16 cellular contexts compared by ENCODE assay signal in genomic region chr3:184811034-184811433, GRCh38. TPM values are rescaled to one million over a fixed set of nuclear protein-coding genes. Genes with fewer than 3 reads are reported as not detected.
DNase-seq lines count a peak whose midpoint lies in the region; ATAC-seq, FAIRE-seq and TF ChIP-seq lines count a peak whose summit lies in the region.
"Had no signal": no experiment of that assay in that cellular context is flagged by ENCODE, and none has a peak within 500 bp of the region (broad histone marks: within the 10 kb centered on the region; RNA-seq: fewer than 3 reads in every experiment).

No MANE protein-coding gene starts in this region.

- no TSS peak for BruUV-seq in HepG2 (replicated peaks; lab: Mats Ljungman, UMichigan)

- H3K27me3 ChIP-seq in HepG2 (ENCODE audit: control insufficient read depth in 1 of 2, insufficient read depth in 2 of 2, low read length in 2 of 2) (no peaks in the 10 kb centered on the region; a peak in 1 of 5 replicates), right lobe of liver (no peaks in the 10 kb centered on the region), mesenchymal stem cell (ENCODE audit: control insufficient read depth in 1 of 2, insufficient read depth in 1 of 2, low read length in 2 of 2) (peaks cover 0 to 6% of the 10 kb centered on the region in 2 experiments), gastrocnemius medialis (no peaks in the 10 kb centered on the region), uterus (no peaks in the 10 kb centered on the region)
- H3K27me3 ChIP-seq: cardiac muscle cell had no signal

- ATAC-seq in HepG2 = no peak
- no peak for ATAC-seq in right lobe of liver
- no peak for ATAC-seq in gastrocnemius medialis
- ATAC-seq in GM21619 (IDR thresholded peaks at IDR 0.05; ENCODE audit: unreplicated experiment) = no peak

- H3K36me3 ChIP-seq in HepG2 (replicated peaks in 1 of 2; ENCODE audit: control insufficient read depth in 1 of 2, insufficient read depth in 2 of 2, low read length in 2 of 2) (no peaks in the 10 kb centered on the region), right lobe of liver (no peaks in the 10 kb centered on the region), mesenchymal stem cell (ENCODE audit: control insufficient read depth in 1 of 2, insufficient read depth in 2 of 2, low read depth in 1 of 2, low read length in 2 of 2) (peaks cover 0 to 4% of the 10 kb centered on the region in 2 experiments), gastrocnemius medialis (no peaks in the 10 kb centered on the region), uterus (no peaks in the 10 kb centered on the region)
- H3K36me3 ChIP-seq: cardiac muscle cell had no signal

- peak overlapping the region; percentile 22 for H3K4me3 Mint-ChIP-seq in T-helper 2 cell treated with Interferon-gamma antibody and Interleukin-4, amounts not matched to agents 5 μg/mL and 100 μg/mL, for 36 hours

- TF ChIP-seq CTCF in HepG2 (CRISPR knock-in tag; IDR thresholded peaks at IDR 0.05) = no peak
- no peak for TF ChIP-seq CTCF in right lobe of liver (IDR thresholded peaks at IDR 0.05)
- TF ChIP-seq CTCF in gastrocnemius medialis (IDR thresholded peaks at IDR 0.05 in 4 of 5, conservative IDR thresholded peaks at IDR 0.05 in 1 of 5) = no peak
- TF ChIP-seq CTCF in uterus (IDR thresholded peaks at IDR 0.05) = no peak

- H2BK5ac ChIP-seq in mesenchymal stem cell (ENCODE audit: low read depth, low read length, poor library complexity, severe bottlenecking) = no peak overlapping the region

- POLR2A ChIA-PET in HepG2 (lab: Yijun Ruan, JAX) = no interaction called here

- no peak overlapping the region for H4K91ac ChIP-seq in mesenchymal stem cell (ENCODE audit: low read length)

- no peak for TF ChIP-seq RAD21 in HepG2 (CRISPR knock-in tag; IDR thresholded peaks at IDR 0.05)

- TF ChIP-seq EP300 in HepG2 (IDR thresholded peaks at IDR 0.05; ENCODE audit: low read depth in 2 of 2, low read length in 2 of 2) (no peak), HepG2 (CRISPR knock-in tag; IDR thresholded peaks at IDR 0.05; ENCODE audit: borderline replicate concordance) (no peak)

- H3K27ac Mint-ChIP-seq in T-helper 2 cell treated with Interferon-gamma antibody and Interleukin-4, amounts not matched to agents 5 μg/mL and 100 μg/mL, for 36 hours = peak overlapping the region; percentile 77

- H4K20me1 ChIP-seq in HepG2 (ENCODE audit: insufficient read depth, low read length) = no peaks in the 10 kb centered on the region

- in situ Hi-C loops in HepG2 (cut with HindIII; ENCODE audit: extremely low pct_ligation_motif_present, low pct_unique_long_range_greater_than_20kb) (no loop called here), gastrocnemius medialis (cut with MboI; ENCODE audit: low sequenced_read_pairs in 4 of 4) (loop anchor here in 1 of 4 donors (25.0 kb wide), 1 partner anchor 449 kb away; the partner anchor contains the start of genes CLCN2 and POLR2H)

- H2AK5ac ChIP-seq in mesenchymal stem cell (ENCODE audit: low read length, severe bottlenecking) = peak overlapping the region; percentile 26

- no peak overlapping the region for H3K23ac ChIP-seq in mesenchymal stem cell (ENCODE audit: low read length in 2 of 2)

- FAIRE-seq in HepG2 (lab: Jason Lieb, UNC) = no peak
- FAIRE-seq: frontal cortex had no signal

- peak overlapping the region; percentile 100 for H2AFZ ChIP-seq in HepG2 (ENCODE audit: low read length)
- no peak overlapping the region for H2AFZ ChIP-seq in mesenchymal stem cell (ENCODE audit: low read depth, low read length)

- H2BK120ac ChIP-seq in mesenchymal stem cell (ENCODE audit: low read depth, low read length) = no peak overlapping the region

- no peak for DNase-seq in HepG2 (ENCODE audit: low spot score)
- no peak for DNase-seq in right lobe of liver
- DNase-seq in T-helper 2 cell treated with Interferon-gamma antibody and Interleukin-4, amounts not matched to agents 5 μg/mL and 100 μg/mL, for 36 hours (ENCODE audit: low spot score) = peak; percentile 25
- DNase-seq in mesenchymal stem cell = no peak
- DNase-seq in activated CD4-positive, CD25-positive, alpha-beta regulatory T cell treated with anti-CD3 and anti-CD28 coated beads, Interleukin-2, amount 50 U/mL, for 72 hours = no peak
- DNase-seq in gastrocnemius medialis = no peak
- DNase-seq in uterus = no peak
- DNase-seq: activated CD4-positive, alpha-beta T cell treated with anti-CD3 and anti-CD28 coated beads for 4 hours; HCEC 1CT; NCI-H146; NCI-H446 treated with DMSO at 0.1 percent for 48 hours; occipital lobe; stimulated activated naive CD4-positive, alpha-beta T cell had no signal

- 57% methylated on average over 3 of the region's 3 CpGs for WGBS in HepG2 (ENCODE audit: low lambda C conversion rate)
- 61% methylated on average over 2 of the region's 3 CpGs for WGBS in right lobe of liver (ENCODE audit: insufficient coverage, low coverage, low lambda C conversion rate, missing lambda C conversion rate)
- WGBS in mesenchymal stem cell = 96% methylated on average over 2 of the region's 3 CpGs

- no peak overlapping the region for H3K27ac ChIP-seq in HepG2 (ENCODE audit: extremely low read length, insufficient read depth, low read length)
- H3K27ac ChIP-seq in right lobe of liver = no peak overlapping the region
- no peak overlapping the region for H3K27ac ChIP-seq in mesenchymal stem cell (ENCODE audit: low read length, poor library complexity, severe bottlenecking)
- H3K27ac ChIP-seq in gastrocnemius medialis = peak overlapping the region in 1 of 4 donors; percentile 89
- no peak overlapping the region for H3K27ac ChIP-seq in uterus
- H3K27ac ChIP-seq: cardiac muscle cell had no signal

- peaks cover 9% of the 10 kb centered on the region for H3K79me2 ChIP-seq in HepG2 (ENCODE audit: insufficient read depth, low read length)

- H2BK15ac ChIP-seq in mesenchymal stem cell (ENCODE audit: low read depth, poor library complexity, severe bottlenecking) = no peak overlapping the region

- H3K9ac ChIP-seq in HepG2 (ENCODE audit: insufficient read depth, low read depth, low read length) = no peak overlapping the region
- H3K9ac ChIP-seq in mesenchymal stem cell (ENCODE audit: low read length) = peak overlapping the region; percentile 92

- TF ChIP-seq POLR2A in HepG2 (IDR thresholded peaks at IDR 0.05; ENCODE audit: insufficient read depth in 1 of 2, low read depth in 2 of 2, low read length in 2 of 2) = no peak
- TF ChIP-seq POLR2A in right lobe of liver (IDR thresholded peaks at IDR 0.05) = no peak
- no peak for TF ChIP-seq POLR2A in gastrocnemius medialis (IDR thresholded peaks at IDR 0.05)
- TF ChIP-seq POLR2A in uterus (IDR thresholded peaks at IDR 0.05) = no peak

- H3K9me3 ChIP-seq in HepG2 (ENCODE audit: low read length) = no peaks in the 10 kb centered on the region
- H3K9me3 ChIP-seq in right lobe of liver = no peaks in the 10 kb centered on the region
- no peaks in the 10 kb centered on the region for H3K9me3 ChIP-seq in mesenchymal stem cell (ENCODE audit: control insufficient read depth, low read length)
- H3K9me3 ChIP-seq in gastrocnemius medialis = no peaks in the 10 kb centered on the region
- H3K9me3 ChIP-seq in uterus = no peaks in the 10 kb centered on the region

- peak overlapping the region; percentile 57 for H4K8ac ChIP-seq in mesenchymal stem cell (ENCODE audit: low read length)

- H3K4me1 ChIP-seq in HepG2 (ENCODE audit: insufficient read depth, low read length) = peaks cover 35% of the 10 kb centered on the region
- peaks cover 0 to 15% (median 3%) of the 10 kb centered on the region in 4 donors for H3K4me1 ChIP-seq in right lobe of liver
- H3K4me1 ChIP-seq in mesenchymal stem cell (ENCODE audit: control insufficient read depth, insufficient read depth, low read depth, low read length) = peaks cover 5% of the 10 kb centered on the region
- H3K4me1 ChIP-seq in gastrocnemius medialis = peaks cover 45 to 51% of the 10 kb centered on the region in 2 donors
- peaks cover 0 to 3% of the 10 kb centered on the region in 2 donors for H3K4me1 ChIP-seq in uterus

- peaks cover 47% of the 10 kb centered on the region for H3K4me1 Mint-ChIP-seq in T-helper 2 cell treated with Interferon-gamma antibody and Interleukin-4, amounts not matched to agents 5 μg/mL and 100 μg/mL, for 36 hours (ENCODE audit: low read depth)

- H3K4me3 ChIP-seq in HepG2 (replicated peaks in 1 of 3; ENCODE audit: insufficient read depth in 1 of 3, low read depth in 2 of 3, low read length in 3 of 3) (peak overlapping the region in 1 of 3 experiments; percentile 78; a peak in 2 of 6 replicates), right lobe of liver (no peak overlapping the region), mesenchymal stem cell (ENCODE audit: insufficient read depth in 1 of 2, low read depth in 1 of 2, low read length in 2 of 2) (no peak overlapping the region), gastrocnemius medialis (no peak overlapping the region), uterus (no peak overlapping the region)

- H3K9me3 Mint-ChIP-seq in T-helper 2 cell treated with Interferon-gamma antibody and Interleukin-4, amounts not matched to agents 5 μg/mL and 100 μg/mL, for 36 hours = no peaks in the 10 kb centered on the region

- no peak overlapping the region for H3K18ac ChIP-seq in mesenchymal stem cell (ENCODE audit: low read depth in 1 of 2, low read length in 2 of 2)

- H3K36me3 Mint-ChIP-seq in T-helper 2 cell treated with Interferon-gamma antibody and Interleukin-4, amounts not matched to agents 5 μg/mL and 100 μg/mL, for 36 hours (ENCODE audit: low read depth) = peaks cover 9% of the 10 kb centered on the region

- intact Hi-C loops in HepG2 (cut with micrococcal nuclease; ENCODE audit: unreplicated experiment) = no loop called here
- intact Hi-C loops in right lobe of liver (cut with DNase I) = no loop called here
- intact Hi-C loops in gastrocnemius medialis (cut with DNase I; ENCODE audit: low total_unique reads) = loop anchor here (10.0 kb wide), 4 partner anchors 796 to 1516 kb away; partner anchors contain the start of genes ABCC5, KLHL24 and TRA2B
- intact Hi-C loops in uterus (cut with DNase I; ENCODE audit: low total_unique reads) = no loop called here

- no peak overlapping the region for H3K14ac ChIP-seq in mesenchymal stem cell (ENCODE audit: low read length in 2 of 2)

- no peak overlapping the region for H2BK12ac ChIP-seq in mesenchymal stem cell (ENCODE audit: low read length in 2 of 2)

- H3K27me3 Mint-ChIP-seq in T-helper 2 cell treated with Interferon-gamma antibody and Interleukin-4, amounts not matched to agents 5 μg/mL and 100 μg/mL, for 36 hours (ENCODE audit: low read depth) = peaks cover 2% of the 10 kb centered on the region

- H3K4me2 ChIP-seq in HepG2 (ENCODE audit: low read depth, low read length) (peak overlapping the region; percentile 89), mesenchymal stem cell (ENCODE audit: low read length, poor library complexity, severe bottlenecking) (no peak overlapping the region)

- CTCF ChIA-PET in HepG2 (lab: Yijun Ruan, JAX; ENCODE audit: low intra/inter-chr PET ratio, low total read pairs) = no interaction called here

- no peak overlapping the region for H3K4ac ChIP-seq in mesenchymal stem cell (ENCODE audit: low read depth in 1 of 2, low read length in 2 of 2)

- peaks cover 21% of the 10 kb centered on the region for H3K79me1 ChIP-seq in mesenchymal stem cell (replicated peaks; ENCODE audit: low read length, poor library complexity, severe bottlenecking)

RNA-seq across cellular contexts. Expression of gene VPS8, which starts 0.9 kb away (rescaled TPM):
- total RNA-seq in HepG2 (2016; rRNA removed; fragmentation: Illumina TruSeq; extraction: Trizol) = 32.6 and 35.1 TPM in 2 replicates
- total RNA-seq in HepG2 (2016; cell fraction: cytosol; rRNA removed; fragmentation: Illumina TruSeq; extraction: Trizol; ENCODE audit: low read depth) = 21.2 and 26.3 TPM in 2 replicates
- 34.3 and 35.4 TPM in 2 replicates for total RNA-seq in HepG2 (2016; cell fraction: insoluble cytoplasmic fraction; rRNA removed; fragmentation: Illumina TruSeq; extraction: Trizol)
- 18.6 and 21.1 TPM in 2 replicates for total RNA-seq in HepG2 (2016; cell fraction: membrane; rRNA removed; fragmentation: Illumina TruSeq; extraction: Trizol)
- total RNA-seq in HepG2 (2016; cell fraction: nucleus; rRNA removed; fragmentation: Illumina TruSeq; extraction: Trizol) = 91.6 and 95.2 TPM in 2 replicates
- 14.2 and 16.4 TPM in 2 replicates for polyA plus RNA-seq in HepG2 (2011; rRNA removed)
- polyA plus RNA-seq in HepG2 (2011; cell fraction: cytosol; rRNA removed) = 4.5 and 7.5 TPM in 2 replicates
- polyA plus RNA-seq in HepG2 (2011; cell fraction: nucleus; rRNA removed) = 45.8 and 48.3 TPM in 2 replicates
- 12.4 and 13.2 TPM in 2 replicates for polyA plus RNA-seq in HepG2 (2012)
- polyA plus RNA-seq in HepG2 (2016; cell fraction: cytosol; fragmentation: Illumina TruSeq; extraction: Trizol; ENCODE audit: low read depth) = 4.6 and 5.5 TPM in 2 replicates
- 15.5 and 17.1 TPM in 2 replicates for polyA plus RNA-seq in HepG2 (2016; cell fraction: insoluble cytoplasmic fraction; fragmentation: Illumina TruSeq; extraction: Trizol; ENCODE audit: low read depth)
- polyA plus RNA-seq in HepG2 (2016; cell fraction: membrane; fragmentation: Illumina TruSeq; extraction: Trizol; ENCODE audit: low read depth) = 4.7 and 5.3 TPM in 2 replicates
- polyA plus RNA-seq in HepG2 (2016; cell fraction: nucleus; fragmentation: Illumina TruSeq; extraction: Trizol; ENCODE audit: insufficient read depth, low read depth) = 52.8 and 56.9 TPM in 2 replicates
- polyA minus RNA-seq in HepG2 (2011; rRNA and poly(A)+ RNA removed; ENCODE audit: low replicate concordance) = 30.8 and 54.1 TPM in 2 replicates
- polyA minus RNA-seq in HepG2 (2011; cell fraction: cytosol; rRNA and poly(A)+ RNA removed) = 12.9 and 20.4 TPM in 2 replicates
- polyA minus RNA-seq in HepG2 (2011; cell fraction: nucleus; rRNA and poly(A)+ RNA removed) = 182 and 228 TPM in 2 replicates
- 10 to 100 TPM; 20.4 to 24.5 (median 21.3) TPM for total RNA-seq in right lobe of liver
- 13.9 TPM for polyA plus RNA-seq in mesenchymal stem cell (2013, experiment 1 of 2)
- polyA plus RNA-seq in mesenchymal stem cell (2013, experiment 2 of 2) = 15.3 TPM
- 10 to 100 TPM; 37.2 to 64.1 (median 51.2) TPM for total RNA-seq in gastrocnemius medialis
- 100 to 1,000 TPM in 3 of 4 donors, 10 to 100 TPM in 1; 76.5 to 281 (median 163) TPM for total RNA-seq in uterus
